Comparison of ENCODE assay signal across 20 cellular contexts in genomic region chr1:162310337-162310736, GRCh38.
A peak's percentile ranks its signal among the peaks of the same experiment; 100 is the strongest.
DNase-seq lines count a peak whose midpoint lies in the region; ATAC-seq and TF ChIP-seq lines count a peak whose summit lies in the region.
"Had no signal": no experiment of that assay in that cellular context is flagged by ENCODE, and none has a peak within 500 bp of the region (broad histone marks: within the 10 kb centered on the region; RNA-seq: fewer than 3 reads in every experiment).

No MANE protein-coding gene starts in this region.

- peak; percentile 41 for ATAC-seq in upper lobe of right lung
- ATAC-seq: CD8-positive, alpha-beta T cell; sciatic nerve; T-helper 17 cell had no signal

- H3K36me3 Mint-ChIP-seq in osteocyte (ENCODE audit: unreplicated experiment), result no peaks in the 10 kb centered on the region
- H3K36me3 Mint-ChIP-seq: CD8-positive, alpha-beta T cell had no signal

- H3K4me1 Mint-ChIP-seq in osteocyte (ENCODE audit: unreplicated experiment), result peaks cover 22% of the 10 kb centered on the region
- H3K4me1 Mint-ChIP-seq: activated CD4-positive, alpha-beta T cell treated with anti-CD3 and anti-CD28 coated beads, Interleukin-2, amount 10 ng/mL, durations not matched to agents 24 days and 14 days; nephron; T-helper 17 cell had no signal

- no peaks in the 10 kb centered on the region for H3K27me3 Mint-ChIP-seq in osteocyte (ENCODE audit: unreplicated experiment)

- H3K4me3 Mint-ChIP-seq in osteocyte (ENCODE audit: unreplicated experiment), result no peak overlapping the region
- H3K4me3 Mint-ChIP-seq: activated CD4-positive, alpha-beta T cell treated with anti-CD3 and anti-CD28 coated beads, Interleukin-2, amount 10 ng/mL, durations not matched to agents 24 days and 14 days; activated T-cell treated with anti-CD3 and anti-CD28 coated beads, Interleukin-2, amount 50 U/mL, for 24 hours; CD8-positive, alpha-beta T cell; nephron; T-helper 17 cell had no signal

- H3K27ac Mint-ChIP-seq in osteocyte (ENCODE audit: unreplicated experiment), result no peak overlapping the region
- H3K27ac Mint-ChIP-seq: activated CD4-positive, alpha-beta T cell treated with anti-CD3 and anti-CD28 coated beads, Interleukin-2, amount 10 ng/mL, durations not matched to agents 24 days and 14 days; activated T-cell treated with anti-CD3 and anti-CD28 coated beads, Interleukin-2, amount 50 U/mL, for 24 hours; CD8-positive, alpha-beta T cell; T-helper 17 cell had no signal

- no peaks in the 10 kb centered on the region for H3K9me3 ChIP-seq in upper lobe of right lung
- H3K9me3 ChIP-seq: colonic mucosa, lower lobe of right lung, Peyer's patch had no signal

- TF ChIP-seq CTCF in choroid plexus epithelial cell (conservative IDR thresholded peaks at IDR 0.05; ENCODE audit: low read depth, low read length) (no peak), upper lobe of right lung (IDR thresholded peaks at IDR 0.05) (no peak), osteocyte (IDR thresholded peaks at IDR 0.05) (no peak)

- peak; percentile 87 for DNase-seq in HS-5 (ENCODE audit: low read depth)
- DNase-seq in RKO (ENCODE audit: low spot score), result peak; percentile 34
- peak; percentile 71 for DNase-seq in choroid plexus epithelial cell (ENCODE audit: low read depth)
- DNase-seq in upper lobe of right lung, result no peak
- no peak for DNase-seq in C1 segment of cervical spinal cord (lab: John Stamatoyannopoulos, UW)
- no peak for DNase-seq in osteocyte (ENCODE audit: extremely low spot score, unreplicated experiment)
- DNase-seq in DMS79 (lab: John Stamatoyannopoulos, UW), result no peak
- DNase-seq: activated CD4-positive, alpha-beta T cell treated with anti-CD3 and anti-CD28 coated beads, Interleukin-2, amount 10 ng/mL, durations not matched to agents 24 days and 14 days; activated T-cell treated with anti-CD3 and anti-CD28 coated beads, Interleukin-2, amount 50 U/mL, for 24 hours; CD8-positive, alpha-beta T cell; colonic mucosa; GF-D8; lower lobe of right lung; NCI-H1105 treated with DMSO at 0.1 percent for 48 hours; Peyer's patch; stimulated activated CD4-positive, alpha-beta T cell treated with anti-CD3 and anti-CD28 coated beads, Interleukin-2, amount 100 ng/mL, for 48 hours; T-helper 17 cell; tibial artery had no signal

- intact Hi-C loops in upper lobe of right lung (cut with DNase I), result no loop called here

- peaks cover 4% of the 10 kb centered on the region for H3K9me3 Mint-ChIP-seq in osteocyte (ENCODE audit: unreplicated experiment)
- H3K9me3 Mint-ChIP-seq: activated CD4-positive, alpha-beta T cell treated with anti-CD3 and anti-CD28 coated beads, Interleukin-2, amount 10 ng/mL, durations not matched to agents 24 days and 14 days had no signal

- no peak overlapping the region for H3K27ac ChIP-seq in upper lobe of right lung
- H3K27ac ChIP-seq: colonic mucosa, lower lobe of right lung, Peyer's patch, tibial artery had no signal

- no peaks in the 10 kb centered on the region for H3K36me3 ChIP-seq in upper lobe of right lung
- H3K36me3 ChIP-seq: colonic mucosa, lower lobe of right lung, Peyer's patch, tibial artery had no signal

- no peak overlapping the region for H3K4me3 ChIP-seq in choroid plexus epithelial cell (ENCODE audit: low read depth, low read length)
- no peak overlapping the region for H3K4me3 ChIP-seq in upper lobe of right lung
- H3K4me3 ChIP-seq: colonic mucosa, lower lobe of right lung, Peyer's patch, tibial artery had no signal

- no peaks in the 10 kb centered on the region for H3K27me3 ChIP-seq in upper lobe of right lung
- H3K27me3 ChIP-seq: colonic mucosa, Peyer's patch, tibial artery had no signal

- no peaks in the 10 kb centered on the region for H3K4me1 ChIP-seq in upper lobe of right lung
- H3K4me1 ChIP-seq: colonic mucosa, lower lobe of right lung, Peyer's patch, tibial artery had no signal

Comparison
In these comparisons a context has a peak if more than half of its experiments do, and no peak if none do; other contexts are left out.
1. DNase-seq: peak in HS-5 (single experiment), RKO (single experiment) and choroid plexus epithelial cell (single experiment); none in upper lobe of right lung (single experiment), C1 segment of cervical spinal cord (0 of 14), osteocyte (single experiment) and DMS79 (single experiment).